Comparison of ENCODE assay signal across 32 cellular contexts in the genomic region with DNA sequence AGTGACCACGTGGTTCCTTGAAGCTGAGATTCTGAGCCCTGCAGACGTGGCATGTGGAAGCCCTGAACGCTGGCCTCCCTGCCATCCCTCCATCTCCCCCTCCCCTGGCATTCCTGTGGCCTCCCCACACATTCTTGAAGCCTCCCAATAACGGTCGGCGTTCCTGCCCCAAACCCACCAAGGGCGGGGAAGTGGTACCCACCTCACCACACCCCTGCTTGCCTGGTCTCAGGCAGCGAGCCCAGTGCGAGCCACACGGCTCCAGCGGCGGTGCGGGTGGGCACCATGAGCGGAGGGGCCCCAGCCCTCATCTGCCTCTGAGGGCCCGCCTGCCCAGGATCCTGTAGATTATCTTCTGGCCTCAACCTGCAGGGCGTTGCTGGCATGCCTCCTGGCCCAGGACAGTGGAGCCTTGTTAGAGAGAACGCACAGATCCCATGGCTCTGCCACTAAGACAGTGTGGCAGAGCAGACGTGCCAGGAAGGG. TPM values are rescaled to one million over a fixed set of nuclear protein-coding genes. Genes with fewer than 3 reads are reported as not detected.
DNase-seq lines count a peak whose midpoint lies in the region; ATAC-seq and TF ChIP-seq lines count a peak whose summit lies in the region.
"Had no signal": no experiment of that assay in that cellular context is flagged by ENCODE, and none has a peak within 500 bp of the region (broad histone marks: within the 10 kb centered on the region; RNA-seq: fewer than 3 reads in every experiment).

No MANE protein-coding gene starts in this region.

- TF ChIP-seq CTCF in suprapubic skin (IDR thresholded peaks at IDR 0.05): no peak

- H3K27ac Mint-ChIP-seq in activated CD8-positive, alpha-beta memory T cell treated with anti-CD3 and anti-CD28 coated beads, Interleukin-2, amount 10 ng/mL, durations not matched to agents 7 days and 5 days: no peak overlapping the region
- H3K27ac Mint-ChIP-seq: activated CD4-positive, alpha-beta memory T cell treated with anti-CD3 and anti-CD28 coated beads for 36 hours; activated naive CD4-positive, alpha-beta T cell treated with anti-CD3 and anti-CD28 coated beads, Interleukin-2, amount 10 ng/mL, durations not matched to agents 7 days and 5 days; activated T-helper 17 cell treated with anti-CD3 and anti-CD28 coated beads, Interleukin-2, amount 50 U/mL, for 72 hours; immature natural killer cell; progenitor cell of endocrine pancreas; type B pancreatic cell had no signal

- no peaks in the 10 kb centered on the region for H3K36me3 ChIP-seq in suprapubic skin
- H3K36me3 ChIP-seq: BLaER1 treated with 17β-estradiol and CSF1 and Interleukin-3, amounts not matched to agents 10 nM and 100 nM; colonic mucosa; sigmoid colon had no signal

- no peak for TF ChIP-seq EP300 in suprapubic skin (IDR thresholded peaks at IDR 0.05)

- no peaks in the 10 kb centered on the region for H3K36me3 Mint-ChIP-seq in activated CD8-positive, alpha-beta memory T cell treated with anti-CD3 and anti-CD28 coated beads, Interleukin-2, amount 10 ng/mL, durations not matched to agents 7 days and 5 days
- H3K36me3 Mint-ChIP-seq: activated CD4-positive, alpha-beta memory T cell treated with anti-CD3 and anti-CD28 coated beads for 36 hours; activated naive CD4-positive, alpha-beta T cell treated with anti-CD3 and anti-CD28 coated beads, Interleukin-2, amount 10 ng/mL, durations not matched to agents 7 days and 5 days; immature natural killer cell; type B pancreatic cell had no signal

- H3K9me3 Mint-ChIP-seq in activated CD8-positive, alpha-beta memory T cell treated with anti-CD3 and anti-CD28 coated beads, Interleukin-2, amount 10 ng/mL, durations not matched to agents 7 days and 5 days (ENCODE audit: low read depth): no peaks in the 10 kb centered on the region
- H3K9me3 Mint-ChIP-seq: activated CD4-positive, alpha-beta memory T cell treated with anti-CD3 and anti-CD28 coated beads for 36 hours; activated naive CD4-positive, alpha-beta T cell treated with anti-CD3 and anti-CD28 coated beads, Interleukin-2, amount 10 ng/mL, durations not matched to agents 7 days and 5 days; activated T-helper 17 cell treated with anti-CD3 and anti-CD28 coated beads, Interleukin-2, amount 50 U/mL, for 72 hours; IgD-negative memory B cell; type B pancreatic cell had no signal

- H3K4me1 ChIP-seq in suprapubic skin: peaks cover 19% of the 10 kb centered on the region
- H3K4me1 ChIP-seq: colonic mucosa had no signal

- DNase-seq in HK-2 (ENCODE audit: unreplicated experiment) (peak; percentile 67), RPMI7951 (ENCODE audit: low read depth) (peak; percentile 68), left kidney (ENCODE audit: low read depth, low spot score) (peak; percentile 29), suprapubic skin (ENCODE audit: low spot score in 2 of 2) (peak; percentile 53 to 66), pons (ENCODE audit: low spot score) (no peak)
- no peak for DNase-seq in stimulated activated naive CD4-positive, alpha-beta T cell (lab: John Stamatoyannopoulos, UW)
- no peak for DNase-seq in activated CD8-positive, alpha-beta memory T cell treated with anti-CD3 and anti-CD28 coated beads, Interleukin-2, amount 10 ng/mL, durations not matched to agents 7 days and 5 days
- DNase-seq: activated CD4-positive, alpha-beta memory T cell treated with anti-CD3 and anti-CD28 coated beads for 36 hours; activated CD4-positive, alpha-beta T cell treated with anti-CD3 and anti-CD28 coated beads for 1 hour; activated naive CD4-positive, alpha-beta T cell treated with anti-CD3 and anti-CD28 coated beads, Interleukin-2, amount 10 ng/mL, durations not matched to agents 7 days and 5 days; colonic mucosa; effector CD8-positive, alpha-beta T cell; immature natural killer cell; NCI-H1048; NCI-H1694; NCI-H2171; NCI-H82; sigmoid colon; stimulated activated CD4-positive, alpha-beta T cell treated with anti-CD3 and anti-CD28 coated beads, Interleukin-4, amount 100 ng/mL, for 24 hours had no signal

- peaks cover 36% of the 10 kb centered on the region for H3K27me3 Mint-ChIP-seq in activated CD8-positive, alpha-beta memory T cell treated with anti-CD3 and anti-CD28 coated beads, Interleukin-2, amount 10 ng/mL, durations not matched to agents 7 days and 5 days

- H3K9me3 ChIP-seq in suprapubic skin: no peaks in the 10 kb centered on the region
- H3K9me3 ChIP-seq: BLaER1 treated with 17β-estradiol and CSF1 and Interleukin-3, amounts not matched to agents 10 nM and 100 nM; colonic mucosa; sigmoid colon had no signal

- WGBS in suprapubic skin: 67% methylated on average over 17 of the region's 18 CpGs

- no peak overlapping the region for H3K4me3 ChIP-seq in suprapubic skin
- H3K4me3 ChIP-seq: BLaER1 treated with 17β-estradiol and CSF1 and Interleukin-3, amounts not matched to agents 10 nM and 100 nM; colonic mucosa; sigmoid colon had no signal

- H3K27me3 ChIP-seq in suprapubic skin: no peaks in the 10 kb centered on the region
- H3K27me3 ChIP-seq: BLaER1 treated with 17β-estradiol and CSF1 and Interleukin-3, amounts not matched to agents 10 nM and 100 nM; colonic mucosa; sigmoid colon had no signal

- CTCF ChIA-PET in activated CD8-positive, alpha-beta memory T cell treated with anti-CD3 and anti-CD28 coated beads, Interleukin-2, amount 10 ng/mL, durations not matched to agents 7 days and 5 days (lab: Charles Lee): no interaction called here

- no peak for ATAC-seq in activated CD8-positive, alpha-beta memory T cell treated with anti-CD3 and anti-CD28 coated beads, Interleukin-2, amount 10 ng/mL, durations not matched to agents 7 days and 5 days
- ATAC-seq: activated T-helper 17 cell treated with anti-CD3 and anti-CD28 coated beads, Interleukin-2, amount 50 U/mL, for 72 hours; HCT116; left lobe of liver had no signal

- H3K27ac ChIP-seq in suprapubic skin: no peak overlapping the region
- H3K27ac ChIP-seq: BLaER1 treated with 17β-estradiol and CSF1 and Interleukin-3, amounts not matched to agents 10 nM and 100 nM; colonic mucosa; epithelial cell of prostate; sigmoid colon; SK-N-MC had no signal

- no peak for TF ChIP-seq POLR2A in suprapubic skin (IDR thresholded peaks at IDR 0.05)

- H3K4me1 Mint-ChIP-seq in activated CD8-positive, alpha-beta memory T cell treated with anti-CD3 and anti-CD28 coated beads, Interleukin-2, amount 10 ng/mL, durations not matched to agents 7 days and 5 days: no peaks in the 10 kb centered on the region
- H3K4me1 Mint-ChIP-seq: activated naive CD4-positive, alpha-beta T cell treated with anti-CD3 and anti-CD28 coated beads, Interleukin-2, amount 10 ng/mL, durations not matched to agents 7 days and 5 days; activated T-helper 17 cell treated with anti-CD3 and anti-CD28 coated beads, Interleukin-2, amount 50 U/mL, for 72 hours; immature natural killer cell had no signal

- no peak overlapping the region for H3K4me3 Mint-ChIP-seq in activated CD8-positive, alpha-beta memory T cell treated with anti-CD3 and anti-CD28 coated beads, Interleukin-2, amount 10 ng/mL, durations not matched to agents 7 days and 5 days
- H3K4me3 Mint-ChIP-seq: activated CD4-positive, alpha-beta memory T cell treated with anti-CD3 and anti-CD28 coated beads for 36 hours; activated naive CD4-positive, alpha-beta T cell treated with anti-CD3 and anti-CD28 coated beads, Interleukin-2, amount 10 ng/mL, durations not matched to agents 7 days and 5 days; activated T-helper 17 cell treated with anti-CD3 and anti-CD28 coated beads, Interleukin-2, amount 50 U/mL, for 72 hours; IgD-negative memory B cell; immature natural killer cell; type B pancreatic cell had no signal

RNA-seq across cellular contexts. Expression of gene PRELP, which starts 20.6 kb away (rescaled TPM):
- not detected in 2 replicates for total RNA-seq in RPMI7951 (2014; rRNA removed; shearing (Covaris generic))
- total RNA-seq in suprapubic skin: 10 to 100 TPM in 3 of 4 donors, 1 to 10 TPM in 1; 6.4 to 34.7 (median 18.0) TPM
- not detected for total RNA-seq in activated CD8-positive, alpha-beta memory T cell treated with anti-CD3 and anti-CD28 coated beads, Interleukin-2, amount 10 ng/mL, durations not matched to agents 7 days and 5 days
- total RNA-seq: activated CD4-positive, alpha-beta memory T cell treated with anti-CD3 and anti-CD28 coated beads for 36 hours; activated T-helper 17 cell treated with anti-CD3 and anti-CD28 coated beads, Interleukin-2, amount 50 U/mL, for 72 hours; glomerular endothelial cell; NCI-H460; T-helper 2 cell treated with Interferon-gamma antibody and Interleukin-4, amounts not matched to agents 100 ng/mL and 5 ng/mL, for 36 hours had no signal

RNA-seq across cellular contexts. Expression of gene OPTC, which starts 38.9 kb away (rescaled TPM):
- total RNA-seq in RPMI7951 (2014; rRNA removed; shearing (Covaris generic)): not detected in 2 replicates
- total RNA-seq in suprapubic skin: not detected
- total RNA-seq in activated CD8-positive, alpha-beta memory T cell treated with anti-CD3 and anti-CD28 coated beads, Interleukin-2, amount 10 ng/mL, durations not matched to agents 7 days and 5 days: not detected
- total RNA-seq: activated CD4-positive, alpha-beta memory T cell treated with anti-CD3 and anti-CD28 coated beads for 36 hours; activated T-helper 17 cell treated with anti-CD3 and anti-CD28 coated beads, Interleukin-2, amount 50 U/mL, for 72 hours; colonic mucosa; glomerular endothelial cell; left lobe of liver; mucosa of gallbladder; NCI-H460; progenitor cell of endocrine pancreas; sigmoid colon; T-helper 2 cell treated with Interferon-gamma antibody and Interleukin-4, amounts not matched to agents 100 ng/mL and 5 ng/mL, for 36 hours had no signal

Comparison
In these comparisons a context has a peak if more than half of its experiments do, and no peak if none do; other contexts are left out.
1. DNase-seq: peak in HK-2 (single experiment), RPMI7951 (single experiment), left kidney (single experiment) and suprapubic skin (2 of 2); none in stimulated activated naive CD4-positive, alpha-beta T cell (0 of 6), activated CD8-positive, alpha-beta memory T cell treated with anti-CD3 and anti-CD28 coated beads, Interleukin-2, amount 10 ng/mL, durations not matched to agents 7 days and 5 days (single experiment) and pons (single experiment).